11 cellular contexts compared by ENCODE assay signal in genomic region chr5:112958774-112959088, GRCh38. TPM values are rescaled to one million over a fixed set of nuclear protein-coding genes. Genes with fewer than 3 reads are reported as not detected.
A peak's percentile ranks its signal among the peaks of the same experiment; 100 is the strongest.
DNase-seq lines count a peak whose midpoint lies in the region; ATAC-seq and TF ChIP-seq lines count a peak whose summit lies in the region.
"Had no signal": no experiment of that assay in that cellular context is flagged by ENCODE, and none has a peak within 500 bp of the region (broad histone marks: within the 10 kb centered on the region; RNA-seq: fewer than 3 reads in every experiment).

No MANE protein-coding gene starts in this region.

- peaks cover 12% of the 10 kb centered on the region for H3F3A ChIP-seq in PC-3 (ENCODE audit: low read length, unreplicated experiment)

- no peaks in the 10 kb centered on the region for H3K27me3 ChIP-seq in PC-3 (ENCODE audit: low read length)
- no peaks in the 10 kb centered on the region for H3K27me3 ChIP-seq in fibroblast of lung (ENCODE audit: control insufficient read depth, insufficient read depth, low read length)
- no peaks in the 10 kb centered on the region for H3K27me3 ChIP-seq in subcutaneous abdominal adipose tissue (ENCODE audit: control insufficient read depth in 5 of 5, insufficient read depth in 4 of 5, low read length in 5 of 5)
- H3K27me3 ChIP-seq: Peyer's patch had no signal

- POLR2A ChIA-PET in PC-3 (lab: Charles Lee; ENCODE audit: unreplicated experiment), result no interaction called here

- H2AFZ ChIP-seq in PC-3 (ENCODE audit: low read length), result no peak overlapping the region
- H2AFZ ChIP-seq in fibroblast of lung (ENCODE audit: low read length), result no peak overlapping the region

- CTCF ChIA-PET in PC-3 (lab: Charles Lee), result interaction anchor here (0.6 kb wide), 1 partner anchor 1984 kb away, joined by 3 read pairs; no protein-coding TSS in a partner anchor

- 0 out of 2 replicates have a peak overlapping the region, but pooled peaks have one; percentile 6 for H3K9ac ChIP-seq in PC-3 (ENCODE audit: low read length)
- H3K9ac ChIP-seq in fibroblast of lung (ENCODE audit: insufficient read depth, low read length), result no peak overlapping the region
- H3K9ac ChIP-seq in subcutaneous abdominal adipose tissue (ENCODE audit: low read length in 5 of 5), result peak overlapping the region in 1 of 5 donors; percentile 57

- H3K9me3 ChIP-seq in PC-3 (ENCODE audit: low read length) (no peaks in the 10 kb centered on the region), fibroblast of lung (ENCODE audit: control insufficient read depth, insufficient read depth, low read depth, low read length) (no peaks in the 10 kb centered on the region), subcutaneous abdominal adipose tissue (ENCODE audit: control insufficient read depth in 5 of 5, low read length in 5 of 5) (no peaks in the 10 kb centered on the region)
- H3K9me3 ChIP-seq: Peyer's patch had no signal

- DNase-seq in NCI-H1694 treated with DMSO at 0.1 percent for 48 hours (lab: John Stamatoyannopoulos, UW), result peak; percentile 41
- no peak for DNase-seq in NCI-H1694 (lab: John Stamatoyannopoulos, UW)
- no peak for DNase-seq in PC-3
- DNase-seq in fibroblast of lung (ENCODE audit: low read depth in 2 of 2), result no peak
- no peak for DNase-seq in NCI-H1105 (lab: John Stamatoyannopoulos, UW)
- no peak for DNase-seq in lower leg skin (ENCODE audit: low spot score in 2 of 2)
- DNase-seq: 8988T, naive B cell had no signal

- H3K79me2 ChIP-seq in PC-3 (ENCODE audit: low read length) (no peaks in the 10 kb centered on the region), fibroblast of lung (ENCODE audit: control insufficient read depth, insufficient read depth, low read length) (no peaks in the 10 kb centered on the region)

- peak overlapping the region; percentile 79 for H3K27ac ChIP-seq in PC-3 (ENCODE audit: low read length)
- H3K27ac ChIP-seq in fibroblast of lung (ENCODE audit: insufficient read depth, low read length), result no peak overlapping the region
- peak overlapping the region; percentile 80 for H3K27ac ChIP-seq in subcutaneous abdominal adipose tissue (ENCODE audit: low read depth, low read length)
- H3K27ac ChIP-seq: Peyer's patch had no signal

- H3K4me3 ChIP-seq in PC-3 (ENCODE audit: low read length) (peak overlapping the region; percentile 4; the same call in 1 of the 2 replicates), fibroblast of lung (replicated peaks in 1 of 4; ENCODE audit: control extremely low read depth in 1 of 4, insufficient read depth in 1 of 4, low read depth in 3 of 4, low read length in 4 of 4) (peak overlapping the region in 1 of 4 experiments; percentile 6), subcutaneous abdominal adipose tissue (ENCODE audit: low read depth in 1 of 5, low read length in 5 of 5) (no peak overlapping the region), lower leg skin (ENCODE audit: low read depth, poor library complexity, severe bottlenecking) (no peak overlapping the region)
- H3K4me3 ChIP-seq: Peyer's patch had no signal

- ATAC-seq in PC-3 (no peak), GM18907 (IDR thresholded peaks at IDR 0.05; ENCODE audit: unreplicated experiment) (no peak)

- intact Hi-C loops in PC-3 (cut with micrococcal nuclease), result loop anchor here (2.0 kb wide), 1 partner anchor 36 kb away; the partner anchor contains the start of gene REEP5
- intact Hi-C loops in lower leg skin (cut with DNase I; ENCODE audit: low total_unique reads), result no loop called here

- H3K4me2 ChIP-seq in PC-3 (ENCODE audit: low read length) (peak overlapping the region; percentile 73), fibroblast of lung (ENCODE audit: extremely low read depth, insufficient read depth, low read length) (peak overlapping the region; percentile 80)

- WGBS in lower leg skin, 2 donors, result 39 to 48% methylated on average over 1 of the region's 1 CpG

- TF ChIP-seq CTCF in PC-3 (conservative IDR thresholded peaks at IDR 0.05; ENCODE audit: low read depth, low read length), result no peak
- TF ChIP-seq CTCF in fibroblast of lung (conservative IDR thresholded peaks at IDR 0.05 in 1 of 2, IDR thresholded peaks at IDR 0.05 in 1 of 2; ENCODE audit: low read depth in 1 of 2, low read length in 2 of 2), result no peak
- TF ChIP-seq CTCF in lower leg skin (IDR thresholded peaks at IDR 0.05), result no peak

- TF ChIP-seq POLR2A in lower leg skin (IDR thresholded peaks at IDR 0.05), result no peak

- no TSS peak for BruUV-seq in PC-3 (replicated peaks; lab: Mats Ljungman, UMichigan)

- H3K9me2 ChIP-seq in PC-3 (replicated peaks; ENCODE audit: low read length), result no peaks in the 10 kb centered on the region

- H3K36me3 ChIP-seq in PC-3 (ENCODE audit: low read depth, low read length), result no peaks in the 10 kb centered on the region
- no peaks in the 10 kb centered on the region for H3K36me3 ChIP-seq in fibroblast of lung (ENCODE audit: control insufficient read depth, insufficient read depth, low read length)
- H3K36me3 ChIP-seq in subcutaneous abdominal adipose tissue (ENCODE audit: control insufficient read depth in 5 of 5, insufficient read depth in 5 of 5, low read length in 5 of 5), result no peaks in the 10 kb centered on the region
- H3K36me3 ChIP-seq: Peyer's patch had no signal

- no peaks in the 10 kb centered on the region for H4K20me1 ChIP-seq in PC-3 (ENCODE audit: low read length)
- H4K20me1 ChIP-seq in fibroblast of lung (ENCODE audit: control insufficient read depth, extremely low read depth, insufficient read depth, low read length), result no peaks in the 10 kb centered on the region

- H3K4me1 ChIP-seq in PC-3 (ENCODE audit: insufficient read depth, low read length) (peaks cover 53% of the 10 kb centered on the region), fibroblast of lung (ENCODE audit: control insufficient read depth, extremely low read depth, insufficient read depth, low read length) (peaks cover 14% of the 10 kb centered on the region), subcutaneous abdominal adipose tissue (ENCODE audit: control insufficient read depth in 5 of 5, insufficient read depth in 5 of 5, low read length in 5 of 5) (peaks cover 2 to 25% (median 18%) of the 10 kb centered on the region in 5 donors)

RNA-seq across cellular contexts. Expression of gene DCP2, which starts 17.9 kb away (rescaled TPM):
- total RNA-seq in PC-3 (2014; rRNA removed) (26.7 and 33.6 TPM in 2 replicates), fibroblast of lung (19.5 and 20.5 TPM in 2 replicates), lower leg skin (10 to 100 TPM; 20.7 to 27.3 (median 22.1) TPM)
- 7.9 and 8.9 TPM in 2 replicates for polyA plus RNA-seq in fibroblast of lung
- 7.7 and 7.9 TPM in 2 replicates for polyA plus RNA-seq in fibroblast of lung (2012)
- polyA minus RNA-seq in fibroblast of lung (ENCODE audit: low replicate concordance), result 5.2 and 11.1 TPM in 2 replicates

RNA-seq across cellular contexts. Expression of gene REEP5, which starts 36.7 kb away (rescaled TPM):
- total RNA-seq in PC-3 (2014; rRNA removed), result 61.9 and 85.2 TPM in 2 replicates
- 54.7 and 56.8 TPM in 2 replicates for total RNA-seq in fibroblast of lung
- 105 and 111 TPM in 2 replicates for polyA plus RNA-seq in fibroblast of lung
- polyA plus RNA-seq in fibroblast of lung (2012), result 76.4 and 81.3 TPM in 2 replicates
- polyA minus RNA-seq in fibroblast of lung (ENCODE audit: low replicate concordance), result 255 and 273 TPM in 2 replicates
- total RNA-seq in lower leg skin, result 10 to 100 TPM; 50.7 to 85.5 (median 74.4) TPM
